In the genomic region with DNA sequence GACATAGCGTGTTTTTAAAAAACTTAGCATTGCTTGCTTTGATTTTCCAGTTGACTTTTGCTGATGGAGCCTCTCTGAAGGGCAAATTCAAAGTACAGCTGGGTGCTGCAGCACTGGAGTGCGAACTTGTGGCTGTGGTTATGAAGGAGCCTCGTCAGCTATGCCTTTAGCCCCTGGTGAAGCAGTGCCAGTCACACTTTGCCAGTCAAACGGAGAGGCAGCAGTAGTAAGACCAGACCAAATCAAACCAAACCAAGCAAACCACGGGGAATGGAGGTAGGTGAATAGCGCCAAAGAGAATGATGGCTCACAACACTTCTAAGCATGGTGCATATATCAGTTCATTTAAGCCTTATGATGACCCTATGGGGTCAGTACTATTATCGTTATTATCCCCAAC, we compare ENCODE assay signal across 10 cellular contexts. TPM values are rescaled to one million over a fixed set of nuclear protein-coding genes. Genes with fewer than 3 reads are reported as not detected.
DNase-seq lines count a peak whose midpoint lies in the region; ATAC-seq, FAIRE-seq and TF ChIP-seq lines count a peak whose summit lies in the region.
"Had no signal": no experiment of that assay in that cellular context is flagged by ENCODE, and none has a peak within 500 bp of the region (broad histone marks: within the 10 kb centered on the region; RNA-seq: fewer than 3 reads in every experiment).

No MANE protein-coding gene starts in this region.

- no peaks in the 10 kb centered on the region for H3K9me3 Mint-ChIP-seq in activated CD8-positive, alpha-beta T cell treated with anti-CD3 and anti-CD28 coated beads, Interleukin-2, amount 10 ng/mL, durations not matched to agents 7 days and 5 days (ENCODE audit: insufficient read depth)
- H3K9me3 Mint-ChIP-seq in naive thymus-derived CD8-positive, alpha-beta T cell = peaks cover 0 to 1% (median 0%) of the 10 kb centered on the region in 9 donors

- peaks cover 23% of the 10 kb centered on the region for H3K36me3 Mint-ChIP-seq in activated CD8-positive, alpha-beta T cell treated with anti-CD3 and anti-CD28 coated beads, Interleukin-2, amount 10 ng/mL, durations not matched to agents 7 days and 5 days (ENCODE audit: low read depth)
- peaks cover 4 to 26% (median 18%) of the 10 kb centered on the region in 3 donors for H3K36me3 Mint-ChIP-seq in naive thymus-derived CD8-positive, alpha-beta T cell

- POLR2A ChIA-PET in activated CD8-positive, alpha-beta T cell treated with anti-CD3 and anti-CD28 coated beads, Interleukin-2, amount 10 ng/mL, durations not matched to agents 7 days and 5 days (lab: Charles Lee) = interaction anchor here (0.8 to 2.1 kb wide), 7 partner anchors 15 to 173 kb away, joined by 3 to 7 read pairs (median 4); a partner anchor contains a TSS
- POLR2A ChIA-PET in naive thymus-derived CD8-positive, alpha-beta T cell (lab: Charles Lee) = interaction anchor here (1.2 to 3.7 kb wide), 3 partner anchors 15 to 20 kb away, joined by 5 to 23 read pairs (median 10); no protein-coding TSS in a partner anchor

- CTCF ChIA-PET in activated CD8-positive, alpha-beta T cell treated with anti-CD3 and anti-CD28 coated beads, Interleukin-2, amount 10 ng/mL, durations not matched to agents 7 days and 5 days (lab: Charles Lee) = interaction anchor here (0.6 to 1.9 kb wide), 7 partner anchors 11 to 914 kb away, joined by 3 to 5 read pairs (median 3); no protein-coding TSS in a partner anchor

- H3K4me1 Mint-ChIP-seq in activated CD8-positive, alpha-beta T cell treated with anti-CD3 and anti-CD28 coated beads, Interleukin-2, amount 10 ng/mL, durations not matched to agents 7 days and 5 days (ENCODE audit: low read depth) = peaks cover 67% of the 10 kb centered on the region
- H3K4me1 Mint-ChIP-seq in naive thymus-derived CD8-positive, alpha-beta T cell = peaks cover 20 to 74% (median 55%) of the 10 kb centered on the region in 4 donors

- peak overlapping the region; percentile 77 for H3K27ac Mint-ChIP-seq in activated CD8-positive, alpha-beta T cell treated with anti-CD3 and anti-CD28 coated beads, Interleukin-2, amount 10 ng/mL, durations not matched to agents 7 days and 5 days
- peak overlapping the region; percentile 40 to 94 (median 82) for H3K27ac Mint-ChIP-seq in naive thymus-derived CD8-positive, alpha-beta T cell

- no peak for ATAC-seq in activated CD8-positive, alpha-beta T cell treated with anti-CD3 and anti-CD28 coated beads, Interleukin-2, amount 10 ng/mL, durations not matched to agents 7 days and 5 days
- no peak for ATAC-seq in naive thymus-derived CD8-positive, alpha-beta T cell
- ATAC-seq in GM21390 (IDR thresholded peaks at IDR 0.05; ENCODE audit: unreplicated experiment) = no peak

- peak overlapping the region; percentile 58 for H3K4me3 Mint-ChIP-seq in activated CD8-positive, alpha-beta T cell treated with anti-CD3 and anti-CD28 coated beads, Interleukin-2, amount 10 ng/mL, durations not matched to agents 7 days and 5 days
- peak overlapping the region; percentile 61 to 81 (median 72) for H3K4me3 Mint-ChIP-seq in naive thymus-derived CD8-positive, alpha-beta T cell

- no peak for DNase-seq in GM19239 (ENCODE audit: insufficient read length, low spot score)
- DNase-seq in activated CD8-positive, alpha-beta T cell treated with anti-CD3 and anti-CD28 coated beads, Interleukin-2, amount 10 ng/mL, durations not matched to agents 7 days and 5 days = peak; percentile 49
- peak in 6 of 10 donors; percentile 18 to 64 (median 24) for DNase-seq in naive thymus-derived CD8-positive, alpha-beta T cell
- no peak for DNase-seq in NCI-H2081 treated with DMSO at 0.1 percent for 48 hours (lab: John Stamatoyannopoulos, UW)
- no peak for DNase-seq in substantia nigra (lab: John Stamatoyannopoulos, UW)
- no peak for DNase-seq in Ammon's horn (ENCODE audit: low spot score)
- DNase-seq: dorsolateral prefrontal cortex, T1000 had no signal

- no peak for TF ChIP-seq CTCF in C4-2B (conservative IDR thresholded peaks at IDR 0.05)

- peak; percentile 92 for FAIRE-seq in GM19239 (lab: Jason Lieb, UNC)

- no peaks in the 10 kb centered on the region for H3K27me3 Mint-ChIP-seq in activated CD8-positive, alpha-beta T cell treated with anti-CD3 and anti-CD28 coated beads, Interleukin-2, amount 10 ng/mL, durations not matched to agents 7 days and 5 days (ENCODE audit: low read depth)
- no peaks in the 10 kb centered on the region for H3K27me3 Mint-ChIP-seq in naive thymus-derived CD8-positive, alpha-beta T cell

- peak overlapping the region; percentile 67 for H3K27ac ChIP-seq in C4-2B
- H3K27ac ChIP-seq in substantia nigra (ENCODE audit: low read depth, low read length, poor library complexity, severe bottlenecking) = no peak overlapping the region

RNA-seq across cellular contexts. Expression of a gene that starts 15.1 kb away (rescaled TPM):
- total RNA-seq in activated CD8-positive, alpha-beta T cell treated with anti-CD3 and anti-CD28 coated beads, Interleukin-2, amount 10 ng/mL, durations not matched to agents 7 days and 5 days = 100 to 1,000 TPM; 194 to 200 TPM
- 100 to 1,000 TPM; 351 to 368 TPM for total RNA-seq in naive thymus-derived CD8-positive, alpha-beta T cell
- 10 to 100 TPM; 52.0 to 96.1 (median 57.4) TPM for polyA plus RNA-seq in naive thymus-derived CD8-positive, alpha-beta T cell

Comparison
In these comparisons a context has a peak if more than half of its experiments do, and no peak if none do; other contexts are left out.
1. DNase-seq: peak in activated CD8-positive, alpha-beta T cell treated with anti-CD3 and anti-CD28 coated beads, Interleukin-2, amount 10 ng/mL, durations not matched to agents 7 days and 5 days (single experiment) and naive thymus-derived CD8-positive, alpha-beta T cell (6 of 10); none in GM19239 (single experiment), NCI-H2081 treated with DMSO at 0.1 percent for 48 hours (single experiment), substantia nigra (0 of 49) and Ammon's horn (single experiment).